Comparison of ENCODE assay signal across 2 cellular contexts in genomic region chr11:124402326-124402922, GRCh38.
TF ChIP-seq lines count a peak whose summit lies in the region.

No MANE protein-coding gene starts in this region.

TF ChIP-seq in IMR-90, 13 proteins besides CTCF, POLR2A, EP300 and RAD21:
- TF ChIP-seq RFX5 (IDR thresholded peaks at IDR 0.05; ENCODE audit: low read depth, low read length) (no peak), SMC3 (IDR thresholded peaks at IDR 0.05; ENCODE audit: low read depth, low read length) (peak; percentile 47), BHLHE40 (IDR thresholded peaks at IDR 0.05; ENCODE audit: low read depth, low read length) (no peak), FOS (IDR thresholded peaks at IDR 0.05; ENCODE audit: low read depth, low read length) (peak; percentile 53; the same call in 1 of the 2 replicates), CHD1 (IDR thresholded peaks at IDR 0.05; ENCODE audit: low read depth, low read length) (no peak), MAFK (IDR thresholded peaks at IDR 0.05; ENCODE audit: low read depth, low read length) (peak; percentile 47; the same call in 1 of the 2 replicates)
- TF ChIP-seq, protein P1, sequence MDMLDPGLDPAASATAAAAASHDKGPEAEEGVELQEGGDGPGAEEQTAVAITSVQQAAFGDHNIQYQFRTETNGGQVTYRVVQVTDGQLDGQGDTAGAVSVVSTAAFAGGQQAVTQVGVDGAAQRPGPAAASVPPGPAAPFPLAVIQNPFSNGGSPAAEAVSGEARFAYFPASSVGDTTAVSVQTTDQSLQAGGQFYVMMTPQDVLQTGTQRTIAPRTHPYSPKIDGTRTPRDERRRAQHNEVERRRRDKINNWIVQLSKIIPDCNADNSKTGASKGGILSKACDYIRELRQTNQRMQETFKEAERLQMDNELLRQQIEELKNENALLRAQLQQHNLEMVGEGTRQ (IDR thresholded peaks at IDR 0.05; ENCODE audit: low read depth, low read length) = no peak

TF ChIP-seq in H1, 55 proteins besides CTCF, POLR2A, EP300 and RAD21:
- TF ChIP-seq HDAC2 (IDR thresholded peaks at IDR 0.05; ENCODE audit: borderline replicate concordance in 1 of 2, low read depth in 2 of 2, low read length in 2 of 2) (no peak), JUN (IDR thresholded peaks at IDR 0.05; ENCODE audit: low read depth, low read length) (peak; percentile 84), SIRT6 (IDR thresholded peaks at IDR 0.05; ENCODE audit: low read length) (no peak), JUND (IDR thresholded peaks at IDR 0.05; ENCODE audit: low read length) (peak; percentile 95)
